Comparison of ENCODE assay signal across 8 cellular contexts in genomic region chrX:153969125-153969903, GRCh38. TPM values are rescaled to one million over a fixed set of nuclear protein-coding genes. Genes with fewer than 3 reads are reported as not detected.
A peak's percentile ranks its signal among the peaks of the same experiment; 100 is the strongest.
DNase-seq lines count a peak whose midpoint lies in the region; ATAC-seq and TF ChIP-seq lines count a peak whose summit lies in the region.

No MANE protein-coding gene starts in this region.

- CTCF ChIA-PET in activated CD8-positive, alpha-beta T cell treated with anti-CD3 and anti-CD28 coated beads for 36 hours (lab: Charles Lee) = interaction anchor here (1.6 to 4.4 kb wide), 3 partner anchors 22 to 44 kb away, joined by 5 to 40 read pairs (median 9); partner anchors contain the start of genes ARHGAP4 and NAA10

- H3K9me3 Mint-ChIP-seq in activated CD8-positive, alpha-beta T cell treated with anti-CD3 and anti-CD28 coated beads for 36 hours = no peaks in the 10 kb centered on the region

- no peaks in the 10 kb centered on the region for H3K36me3 ChIP-seq in iPS-18a (ENCODE audit: control insufficient read depth, low read depth, low read length)
- H3K36me3 ChIP-seq in stomach = peaks cover 0 to 2% (median under 1%) of the 10 kb centered on the region in 4 donors

- peaks cover 4% of the 10 kb centered on the region for H3K9me3 ChIP-seq in iPS-18a (ENCODE audit: control insufficient read depth, low read depth, low read length)
- H3K9me3 ChIP-seq in stomach = no peaks in the 10 kb centered on the region

- H3K9ac ChIP-seq in iPS-18a (ENCODE audit: low read length) = no peak overlapping the region

- POLR2A ChIA-PET in activated CD8-positive, alpha-beta T cell treated with anti-CD3 and anti-CD28 coated beads for 36 hours (lab: Charles Lee) = interaction anchor here (1.0 to 12.0 kb wide), 7 partner anchors 11 to 488 kb away, joined by 3 to 105 read pairs (median 8); partner anchors contain the start of genes ARHGAP4 and PLXNA3

- no peak for ATAC-seq in activated CD8-positive, alpha-beta T cell treated with anti-CD3 and anti-CD28 coated beads for 36 hours

- peak overlapping the region; percentile 95 for H3K27ac Mint-ChIP-seq in activated CD8-positive, alpha-beta T cell treated with anti-CD3 and anti-CD28 coated beads for 36 hours

- H3K4me1 ChIP-seq in iPS-18a (ENCODE audit: control insufficient read depth, low read depth, low read length) (peaks cover 7% of the 10 kb centered on the region), stomach (peaks cover 42 to 69% (median 63%) of the 10 kb centered on the region in 4 donors)

- no peak for TF ChIP-seq POLR2A in stomach (IDR thresholded peaks at IDR 0.05)

- intact Hi-C loops in activated CD8-positive, alpha-beta T cell treated with anti-CD3 and anti-CD28 coated beads for 36 hours (cut with micrococcal nuclease) = no loop called here
- intact Hi-C loops in stomach (cut with DNase I; ENCODE audit: low total_unique reads) = no loop called here

- peak overlapping the region; percentile 87 for H3K4me3 ChIP-seq in iPS-18a (ENCODE audit: low read length)
- H3K4me3 ChIP-seq in stomach = peak overlapping the region; percentile 77 to 90 (median 84)

- peak overlapping the region; percentile 93 for H3K4me3 Mint-ChIP-seq in activated CD8-positive, alpha-beta T cell treated with anti-CD3 and anti-CD28 coated beads for 36 hours

- TF ChIP-seq EP300 in stomach (IDR thresholded peaks at IDR 0.05) = no peak

- H3K27me3 Mint-ChIP-seq in activated CD8-positive, alpha-beta T cell treated with anti-CD3 and anti-CD28 coated beads for 36 hours = no peaks in the 10 kb centered on the region

- H3K36me3 Mint-ChIP-seq in activated CD8-positive, alpha-beta T cell treated with anti-CD3 and anti-CD28 coated beads for 36 hours (ENCODE audit: low read depth) = peaks cover 49% of the 10 kb centered on the region

- peak; percentile 50 for DNase-seq in NCI-H82 (lab: John Stamatoyannopoulos, UW)
- DNase-seq in NCI-H82 treated with DMSO at 0.1 percent for 48 hours (lab: John Stamatoyannopoulos, UW; ENCODE audit: unreplicated experiment) = no peak
- no peak for DNase-seq in activated CD8-positive, alpha-beta T cell treated with anti-CD3 and anti-CD28 coated beads for 36 hours
- no peak for DNase-seq in stomach
- no peak for DNase-seq in occipital lobe (lab: John Stamatoyannopoulos, UW)
- no peak for DNase-seq in NCI-H446 (lab: John Stamatoyannopoulos, UW)
- no peak for DNase-seq in NK-92 (lab: John Stamatoyannopoulos, UW; ENCODE audit: unreplicated experiment)

- peaks cover 26% of the 10 kb centered on the region for H3K4me1 Mint-ChIP-seq in activated CD8-positive, alpha-beta T cell treated with anti-CD3 and anti-CD28 coated beads for 36 hours (ENCODE audit: low read depth)

- no peak overlapping the region for H3K27ac ChIP-seq in iPS-18a (ENCODE audit: low read length)
- H3K27ac ChIP-seq in stomach = peak overlapping the region; percentile 0 to 99 (median 99)

- 4 to 51% (median 17%) methylated on average over 9 to 25 of the region's 25 CpGs for WGBS in stomach, 5 donors

- TF ChIP-seq CTCF in activated CD8-positive, alpha-beta T cell treated with anti-CD3 and anti-CD28 coated beads for 36 hours (IDR thresholded peaks at IDR 0.05) = no peak
- TF ChIP-seq CTCF in stomach (IDR thresholded peaks at IDR 0.05) = no peak

- H3K27me3 ChIP-seq in iPS-18a (ENCODE audit: control insufficient read depth, insufficient read depth, low read length) (no peaks in the 10 kb centered on the region), stomach (no peaks in the 10 kb centered on the region)

RNA-seq across cellular contexts. Expression of gene HCFC1, which starts 2.3 kb away (rescaled TPM):
- total RNA-seq in activated CD8-positive, alpha-beta T cell treated with anti-CD3 and anti-CD28 coated beads for 36 hours = 100 to 1,000 TPM; 115 to 116 TPM
- total RNA-seq in stomach = 10 to 100 TPM; 13.2 to 61.6 (median 35.3) TPM
- polyA plus RNA-seq in stomach = 10 to 100 TPM in 2 of 3 donors, 1 to 10 TPM in 1; 9.0 to 13.9 (median 12.6) TPM
- total RNA-seq in occipital lobe = 12.6 TPM

RNA-seq across cellular contexts. Expression of gene TMEM187, which starts 3.2 kb away (rescaled TPM):
- total RNA-seq in activated CD8-positive, alpha-beta T cell treated with anti-CD3 and anti-CD28 coated beads for 36 hours = 1 to 10 TPM; 4.4 to 4.5 TPM
- 10 to 100 TPM in 1 of 5 donors, 1 to 10 TPM in 2, under 1 TPM in 1, not detected in 1; 0.89 to 16.2 (median 2.9) TPM for total RNA-seq in stomach
- 1 to 10 TPM; 2.3 to 7.0 (median 6.3) TPM for polyA plus RNA-seq in stomach
- 2.7 TPM for total RNA-seq in occipital lobe

RNA-seq across cellular contexts. Expression of gene RENBP, which starts 24.9 kb away (rescaled TPM):
- total RNA-seq in activated CD8-positive, alpha-beta T cell treated with anti-CD3 and anti-CD28 coated beads for 36 hours = 10 to 100 TPM; 14.3 to 15.8 TPM
- total RNA-seq in stomach (1 to 10 TPM in 2 of 5 donors, not detected in 3; 2.3 to 8.3 TPM), occipital lobe (2.8 TPM)
- polyA plus RNA-seq in stomach = 10 to 100 TPM in 1 of 3 donors, 1 to 10 TPM in 2; 4.4 to 12.7 (median 8.1) TPM

RNA-seq across cellular contexts. Expression of gene NAA10, which starts 34.5 kb away (rescaled TPM):
- 100 to 1,000 TPM; 123 to 136 TPM for total RNA-seq in activated CD8-positive, alpha-beta T cell treated with anti-CD3 and anti-CD28 coated beads for 36 hours
- 10 to 100 TPM; 23.2 to 63.8 (median 35.6) TPM for total RNA-seq in stomach
- polyA plus RNA-seq in stomach = 100 to 1,000 TPM; 114 to 161 (median 125) TPM
- 17.6 TPM for total RNA-seq in occipital lobe

RNA-seq across cellular contexts. Expression of gene ARHGAP4, which starts 43.2 kb away (rescaled TPM):
- 100 to 1,000 TPM; 128 to 130 TPM for total RNA-seq in activated CD8-positive, alpha-beta T cell treated with anti-CD3 and anti-CD28 coated beads for 36 hours
- total RNA-seq in stomach (10 to 100 TPM; 18.5 to 93.9 (median 67.7) TPM), occipital lobe (6.6 TPM)
- polyA plus RNA-seq in stomach = 10 to 100 TPM; 24.9 to 35.5 (median 25.2) TPM
